ENCODE assay signal across 8 cellular contexts in genomic region chr1:16914928-16915626, GRCh38. TPM values are rescaled to one million over a fixed set of nuclear protein-coding genes. Genes with fewer than 3 reads are reported as not detected.
A peak's percentile ranks its signal among the peaks of the same experiment; 100 is the strongest.
DNase-seq lines count a peak whose midpoint lies in the region; ATAC-seq, FAIRE-seq and TF ChIP-seq lines count a peak whose summit lies in the region.
"Not testable (repeated sequence)": the region's sequence is repeated elsewhere in the genome, so short reads cannot be mapped to it uniquely, and the experiment has no call there.

No MANE protein-coding gene starts in this region.

- WGBS in HUES64 = 57% methylated on average over 15 of the region's 15 CpGs
- 78% methylated on average over 15 of the region's 15 CpGs for WGBS in SK-N-SH (ENCODE audit: low lambda C conversion rate)
- 42 to 47% methylated on average over 15 of the region's 15 CpGs for WGBS in pancreas, 2 donors

- H3K9me3 ChIP-seq in CD4-positive, alpha-beta T cell (ENCODE audit: control insufficient read depth, low read length); HUES64 (ENCODE audit: insufficient read depth, low read depth, low read length); SK-N-SH; pancreas; tibial artery: not testable (repeated sequence)

- H3K27me3 Mint-ChIP-seq in CD4-positive, alpha-beta T cell; effector memory CD8-positive, alpha-beta T cell: not testable (repeated sequence)

- not testable (repeated sequence) for H3K36me3 ChIP-seq in HUES64 (ENCODE audit: insufficient read depth, low read length); SK-N-SH (replicated peaks in 1 of 2; ENCODE audit: control insufficient read depth in 1 of 2, insufficient read depth in 2 of 2, low read length in 1 of 2); pancreas; tibial artery

- not testable (repeated sequence) for H4K20me1 ChIP-seq in SK-N-SH (ENCODE audit: insufficient read depth)

- peak overlapping the region; percentile 79 for H3K27ac Mint-ChIP-seq in CD4-positive, alpha-beta T cell
- H3K27ac Mint-ChIP-seq in activated naive CD4-positive, alpha-beta T cell treated with anti-CD3 and anti-CD28 coated beads, Interleukin-2, amount 50 U/mL, for 72 hours = peak overlapping the region; percentile 81 to 90
- H3K27ac Mint-ChIP-seq in effector memory CD8-positive, alpha-beta T cell = peak overlapping the region; percentile 49 to 69

- not testable (repeated sequence) for ATAC-seq in CD4-positive, alpha-beta T cell (ENCODE audit: poor library complexity); activated naive CD4-positive, alpha-beta T cell treated with anti-CD3 and anti-CD28 coated beads, Interleukin-2, amount 50 U/mL, for 72 hours; effector memory CD8-positive, alpha-beta T cell (replicated peaks); pancreas

- H3K36me3 Mint-ChIP-seq in CD4-positive, alpha-beta T cell (ENCODE audit: low read depth); activated naive CD4-positive, alpha-beta T cell treated with anti-CD3 and anti-CD28 coated beads, Interleukin-2, amount 50 U/mL, for 72 hours; effector memory CD8-positive, alpha-beta T cell (ENCODE audit: insufficient read depth): not testable (repeated sequence)

- not testable (repeated sequence) for H3F3A ChIP-seq in SK-N-SH (replicated peaks; ENCODE audit: insufficient read depth)

- not testable (repeated sequence) for DNase-seq in CD4-positive, alpha-beta T cell; activated naive CD4-positive, alpha-beta T cell treated with anti-CD3 and anti-CD28 coated beads, Interleukin-2, amount 50 U/mL, for 72 hours (ENCODE audit: low spot score in 2 of 2); effector memory CD8-positive, alpha-beta T cell
- DNase-seq in SK-N-SH = peak; percentile 49
- DNase-seq in islet precursor cell = peak; percentile 40
- peak in 3 of 6 donors; percentile 45 to 54 (median 49) for DNase-seq in pancreas
- peak in 1 of 2 donors; percentile 66 for DNase-seq in tibial artery

- not testable (repeated sequence) for H3K9me2 ChIP-seq in SK-N-SH

- H3K79me2 ChIP-seq in SK-N-SH (ENCODE audit: insufficient read depth) = not testable (repeated sequence)

- H3K9me3 Mint-ChIP-seq in CD4-positive, alpha-beta T cell; activated naive CD4-positive, alpha-beta T cell treated with anti-CD3 and anti-CD28 coated beads, Interleukin-2, amount 50 U/mL, for 72 hours; effector memory CD8-positive, alpha-beta T cell: not testable (repeated sequence)

- POLR2A ChIA-PET in CD4-positive, alpha-beta T cell (lab: Charles Lee) = interaction anchor here (0.7 to 3.9 kb wide), 5 partner anchors 8 to 270 kb away, joined by 3 to 35 read pairs (median 4); no protein-coding TSS in a partner anchor
- POLR2A ChIA-PET in SK-N-SH (lab: Yijun Ruan, JAX) = interaction anchor here (1.5 to 3.5 kb wide), 2 partner anchors 10 to 402 kb away, joined by 3 to 20 read pairs; no protein-coding TSS in a partner anchor

- TF ChIP-seq EP300 in SK-N-SH (IDR thresholded peaks at IDR 0.05; ENCODE audit: borderline replicate concordance in 1 of 2, low read depth in 1 of 2, low read length in 1 of 2) = not testable (repeated sequence)

- H3K27ac ChIP-seq in CD4-positive, alpha-beta T cell (ENCODE audit: low read depth, low read length); HUES64 (ENCODE audit: low read depth, low read length): not testable (repeated sequence)
- H3K27ac ChIP-seq in SK-N-SH (ENCODE audit: low read depth in 2 of 2, low read length in 1 of 2) (peak overlapping the region in 1 of 2 experiments; percentile 86; a peak in 1 of 4 replicates), pancreas (peak overlapping the region in 1 of 4 donors; percentile 33), tibial artery (peak overlapping the region; percentile 70 to 75)

- H3K4me3 ChIP-seq in HUES64 (ENCODE audit: low read length) = peak overlapping the region; percentile 85
- H3K4me3 ChIP-seq in SK-N-SH (ENCODE audit: low read depth in 2 of 2, low read length in 1 of 2) = peak overlapping the region; percentile 31 to 81
- peak overlapping the region in 3 of 4 donors; percentile 95 to 99 (median 98) for H3K4me3 ChIP-seq in pancreas
- H3K4me3 ChIP-seq in tibial artery = peak overlapping the region; percentile 67 to 69

- not testable (repeated sequence) for FAIRE-seq in pancreas (lab: Jason Lieb, UNC)

- peaks cover 37% of the 10 kb centered on the region for H3K4me1 Mint-ChIP-seq in CD4-positive, alpha-beta T cell (ENCODE audit: low read depth)
- peaks cover 23 to 50% of the 10 kb centered on the region in 2 donors for H3K4me1 Mint-ChIP-seq in effector memory CD8-positive, alpha-beta T cell (ENCODE audit: low read depth in 2 of 2)

- peak overlapping the region; percentile 93 for H3K4me3 Mint-ChIP-seq in CD4-positive, alpha-beta T cell
- peak overlapping the region; percentile 85 to 93 for H3K4me3 Mint-ChIP-seq in effector memory CD8-positive, alpha-beta T cell

- H3K9ac ChIP-seq in HUES64 (ENCODE audit: low read depth, low read length) (peak overlapping the region; percentile 86; the same call in 1 of the 2 replicates), SK-N-SH (peak overlapping the region; percentile 96)

- H2AFZ ChIP-seq in SK-N-SH (ENCODE audit: low read depth) = not testable (repeated sequence)

- not testable (repeated sequence) for H3K27me3 ChIP-seq in CD4-positive, alpha-beta T cell (ENCODE audit: control insufficient read depth, insufficient read depth, low read length); HUES64 (ENCODE audit: insufficient read depth, low read length); SK-N-SH (ENCODE audit: insufficient read depth); pancreas; tibial artery

- not testable (repeated sequence) for H3K4me1 ChIP-seq in HUES64 (ENCODE audit: insufficient read depth, low read length); pancreas
- H3K4me1 ChIP-seq in SK-N-SH (ENCODE audit: control insufficient read depth in 1 of 2, insufficient read depth in 2 of 2, low read depth in 1 of 2, low read length in 1 of 2) = peaks cover 4 to 15% of the 10 kb centered on the region in 2 experiments; a peak in 2 of 4 replicates
- peaks cover 0 to 28% (median 16%) of the 10 kb centered on the region in 4 donors for H3K4me1 ChIP-seq in tibial artery

- not testable (repeated sequence) for TF ChIP-seq CTCF in CD4-positive, alpha-beta T cell (IDR thresholded peaks at IDR 0.05); SK-N-SH (IDR thresholded peaks at IDR 0.05); pancreas (IDR thresholded peaks at IDR 0.05); tibial artery (IDR thresholded peaks at IDR 0.05)

- peak overlapping the region; percentile 100 for H3K4me2 ChIP-seq in SK-N-SH

- intact Hi-C loops in CD4-positive, alpha-beta T cell (cut with DNase I, micrococcal nuclease) = loop anchor here in 1 of 2 experiments (5.0 kb wide), 3 partner anchors 97 to 1068 kb away; partner anchors contain the start of genes ATP13A2, FBXO42 and SPEN
- intact Hi-C loops in pancreas (cut with DNase I); tibial artery (cut with DNase I; ENCODE audit: low total_unique reads): not testable (repeated sequence)

- CTCF ChIA-PET in CD4-positive, alpha-beta T cell (lab: Charles Lee) = not testable (repeated sequence)
- CTCF ChIA-PET in SK-N-SH (lab: Yijun Ruan, JAX) = interaction anchor here (0.6 to 2.0 kb wide), 11 partner anchors 12 to 418 kb away, joined by 3 to 6 read pairs (median 3); partner anchors contain the start of gene NBPF1

- TF ChIP-seq RAD21 in SK-N-SH (IDR thresholded peaks at IDR 0.05; ENCODE audit: low read length) = not testable (repeated sequence)

RNA-seq across cellular contexts. Expression of gene CROCC, which starts 6.7 kb away (rescaled TPM):
- 10 to 100 TPM; 47.4 to 49.7 TPM for total RNA-seq in CD4-positive, alpha-beta T cell
- 20.0 TPM for polyA plus RNA-seq in HUES64 (2013, experiment 1 of 2)
- polyA plus RNA-seq in HUES64 (2013, experiment 2 of 2) = 23.8 TPM
- polyA plus RNA-seq in SK-N-SH (2012; rRNA removed) = 31.9 and 39.1 TPM in 2 replicates
- polyA plus RNA-seq in SK-N-SH (2012; cell fraction: cytosol; rRNA removed) = 9.8 and 16.8 TPM in 2 replicates
- 204 and 314 TPM in 2 replicates for polyA plus RNA-seq in SK-N-SH (2012; cell fraction: nucleus; rRNA removed)
- 10 to 100 TPM; 28.4 to 35.5 TPM for total RNA-seq in activated naive CD4-positive, alpha-beta T cell treated with anti-CD3 and anti-CD28 coated beads, Interleukin-2, amount 50 U/mL, for 72 hours
- total RNA-seq in pancreas = 10 to 100 TPM in 5 of 6 donors, 1 to 10 TPM in 1; 8.1 to 18.3 (median 13.6) TPM
- polyA plus RNA-seq in pancreas = 100 to 1,000 TPM in 1 of 2 donors, 10 to 100 TPM in 1; 52.6 to 101 TPM

RNA-seq across cellular contexts. Expression of gene RNU1-2, which starts 19.3 kb away (rescaled TPM):
- 1,000 to 10,000 TPM; 4,982 to 5,937 TPM for total RNA-seq in CD4-positive, alpha-beta T cell
- 27,992 TPM for polyA plus RNA-seq in HUES64 (2013, experiment 1 of 2)
- 20,955 TPM for polyA plus RNA-seq in HUES64 (2013, experiment 2 of 2)
- polyA plus RNA-seq in SK-N-SH (2012; rRNA removed) = not detected in 2 replicates
- not detected in 2 replicates for polyA plus RNA-seq in SK-N-SH (2012; cell fraction: cytosol; rRNA removed)
- polyA plus RNA-seq in SK-N-SH (2012; cell fraction: nucleus; rRNA removed) = not detected in 2 replicates
- total RNA-seq in activated naive CD4-positive, alpha-beta T cell treated with anti-CD3 and anti-CD28 coated beads, Interleukin-2, amount 50 U/mL, for 72 hours = 1,000 to 10,000 TPM; 1,082 to 1,722 TPM
- total RNA-seq in pancreas = 1,000 to 10,000 TPM in 4 of 6 donors, 100 to 1,000 TPM in 2; 687 to 5,169 (median 2,340) TPM
- not detected for polyA plus RNA-seq in pancreas
